22 cellular contexts compared by ENCODE assay signal in genomic region chr4:155512812-155513211, GRCh38.
"Had no signal": no experiment of that assay in that cellular context is flagged by ENCODE, and none has a peak within 500 bp of the region (broad histone marks: within the 10 kb centered on the region; RNA-seq: fewer than 3 reads in every experiment).

No MANE protein-coding gene starts in this region.

- H3K27ac Mint-ChIP-seq: activated CD4-positive, alpha-beta T cell treated with anti-CD3 and anti-CD28 coated beads, Interleukin-2, amount 10 ng/mL, durations not matched to agents 7 days and 5 days; activated CD8-positive, alpha-beta T cell treated with anti-CD3 and anti-CD28 coated beads, Interleukin-2, amount 10 ng/mL, durations not matched to agents 7 days and 5 days; activated naive CD4-positive, alpha-beta T cell treated with anti-CD3 and anti-CD28 coated beads, Interleukin-2, amount 10 ng/mL, durations not matched to agents 7 days and 5 days; activated naive CD8-positive, alpha-beta T cell treated with anti-CD3 and anti-CD28 coated beads, Interleukin-2, amount 50 U/mL, for 24 hours; activated T-cell treated with anti-CD3 and anti-CD28 coated beads, Interleukin-2, amount 50 U/mL, for 24 hours; effector memory CD8-positive, alpha-beta T cell; memory B cell; naive B cell; T-helper 1 cell treated with Interleukin-12 subunit alpha and Interleukin-12 subunit beta and Interleukin-4 antibody, amounts not matched to agents 30 μg/mL and 1 μg/mL, for 36 hours had no signal

- H3K27me3 Mint-ChIP-seq: activated naive CD4-positive, alpha-beta T cell treated with anti-CD3 and anti-CD28 coated beads, Interleukin-2, amount 10 ng/mL, durations not matched to agents 7 days and 5 days; effector memory CD8-positive, alpha-beta T cell; memory B cell had no signal

- H3K9me3 ChIP-seq: mucosa of descending colon, pancreas, SJSA1, spleen, tibial nerve had no signal

- DNase-seq: activated CD4-positive, alpha-beta T cell treated with anti-CD3 and anti-CD28 coated beads, Interleukin-2, amount 10 ng/mL, durations not matched to agents 7 days and 5 days; activated CD8-positive, alpha-beta T cell treated with anti-CD3 and anti-CD28 coated beads, Interleukin-2, amount 10 ng/mL, durations not matched to agents 7 days and 5 days; activated naive CD4-positive, alpha-beta T cell treated with anti-CD3 and anti-CD28 coated beads, Interleukin-2, amount 10 ng/mL, durations not matched to agents 7 days and 5 days; activated naive CD8-positive, alpha-beta T cell treated with anti-CD3 and anti-CD28 coated beads, Interleukin-2, amount 50 U/mL, for 24 hours; activated T-cell treated with anti-CD3 and anti-CD28 coated beads, Interleukin-2, amount 50 U/mL, for 24 hours; anterior cingulate cortex; dermis blood vessel endothelial cell; effector memory CD8-positive, alpha-beta T cell; hippocampal formation; mucosa of descending colon; naive B cell; pancreas; spleen; stimulated activated CD8-positive, alpha-beta memory T cell treated with anti-CD3 and anti-CD28 coated beads, Interleukin-4, amount 100 ng/mL, for 48 hours; stimulated activated naive CD4-positive, alpha-beta T cell had no signal

- H3K4me1 Mint-ChIP-seq: activated CD4-positive, alpha-beta T cell treated with anti-CD3 and anti-CD28 coated beads, Interleukin-2, amount 10 ng/mL, durations not matched to agents 7 days and 5 days; activated naive CD4-positive, alpha-beta T cell treated with anti-CD3 and anti-CD28 coated beads, Interleukin-2, amount 10 ng/mL, durations not matched to agents 7 days and 5 days; activated naive CD8-positive, alpha-beta T cell treated with anti-CD3 and anti-CD28 coated beads, Interleukin-2, amount 50 U/mL, for 24 hours; memory B cell; naive B cell had no signal

- H3K4me3 Mint-ChIP-seq: activated CD4-positive, alpha-beta T cell treated with anti-CD3 and anti-CD28 coated beads, Interleukin-2, amount 10 ng/mL, durations not matched to agents 7 days and 5 days; activated CD8-positive, alpha-beta T cell treated with anti-CD3 and anti-CD28 coated beads, Interleukin-2, amount 10 ng/mL, durations not matched to agents 7 days and 5 days; activated naive CD4-positive, alpha-beta T cell treated with anti-CD3 and anti-CD28 coated beads, Interleukin-2, amount 10 ng/mL, durations not matched to agents 7 days and 5 days; activated naive CD8-positive, alpha-beta T cell treated with anti-CD3 and anti-CD28 coated beads, Interleukin-2, amount 50 U/mL, for 24 hours; activated T-cell treated with anti-CD3 and anti-CD28 coated beads, Interleukin-2, amount 50 U/mL, for 24 hours; effector memory CD8-positive, alpha-beta T cell; memory B cell; naive B cell; T-helper 1 cell treated with Interleukin-12 subunit alpha and Interleukin-12 subunit beta and Interleukin-4 antibody, amounts not matched to agents 30 μg/mL and 1 μg/mL, for 36 hours had no signal

- H3K27ac ChIP-seq: epithelial cell of prostate, pancreas, SJSA1, spleen, tibial nerve had no signal

- H3K4me3 ChIP-seq: mucosa of descending colon, pancreas, SJSA1, spleen, tibial nerve had no signal

- H3K27me3 ChIP-seq: pancreas, SJSA1, spleen, tibial nerve had no signal

- H3K9me3 Mint-ChIP-seq: activated CD4-positive, alpha-beta T cell treated with anti-CD3 and anti-CD28 coated beads, Interleukin-2, amount 10 ng/mL, durations not matched to agents 7 days and 5 days; activated naive CD4-positive, alpha-beta T cell treated with anti-CD3 and anti-CD28 coated beads, Interleukin-2, amount 10 ng/mL, durations not matched to agents 7 days and 5 days; activated naive CD8-positive, alpha-beta T cell treated with anti-CD3 and anti-CD28 coated beads, Interleukin-2, amount 50 U/mL, for 24 hours; activated T-cell treated with anti-CD3 and anti-CD28 coated beads, Interleukin-2, amount 50 U/mL, for 24 hours; effector memory CD8-positive, alpha-beta T cell; memory B cell; naive B cell; T-helper 1 cell treated with Interleukin-12 subunit alpha and Interleukin-12 subunit beta and Interleukin-4 antibody, amounts not matched to agents 30 μg/mL and 1 μg/mL, for 36 hours had no signal

- H3K36me3 Mint-ChIP-seq: activated naive CD4-positive, alpha-beta T cell treated with anti-CD3 and anti-CD28 coated beads, Interleukin-2, amount 10 ng/mL, durations not matched to agents 7 days and 5 days; memory B cell; naive B cell had no signal

- H3K36me3 ChIP-seq: pancreas, SJSA1, spleen, tibial nerve had no signal

- ATAC-seq: activated CD4-positive, CD25-positive, alpha-beta regulatory T cell treated with anti-CD3 and anti-CD28 coated beads, Interleukin-2, amount 50 U/mL, for 24 hours; activated CD8-positive, alpha-beta T cell treated with anti-CD3 and anti-CD28 coated beads, Interleukin-2, amount 10 ng/mL, durations not matched to agents 7 days and 5 days; activated naive CD8-positive, alpha-beta T cell treated with anti-CD3 and anti-CD28 coated beads, Interleukin-2, amount 50 U/mL, for 24 hours; effector memory CD8-positive, alpha-beta T cell; left lobe of liver; mucosa of descending colon; pancreas had no signal

- H3K4me1 ChIP-seq: pancreas, SJSA1, spleen had no signal
